ENCODE assay signal across 1 cellular context in the genomic region with DNA sequence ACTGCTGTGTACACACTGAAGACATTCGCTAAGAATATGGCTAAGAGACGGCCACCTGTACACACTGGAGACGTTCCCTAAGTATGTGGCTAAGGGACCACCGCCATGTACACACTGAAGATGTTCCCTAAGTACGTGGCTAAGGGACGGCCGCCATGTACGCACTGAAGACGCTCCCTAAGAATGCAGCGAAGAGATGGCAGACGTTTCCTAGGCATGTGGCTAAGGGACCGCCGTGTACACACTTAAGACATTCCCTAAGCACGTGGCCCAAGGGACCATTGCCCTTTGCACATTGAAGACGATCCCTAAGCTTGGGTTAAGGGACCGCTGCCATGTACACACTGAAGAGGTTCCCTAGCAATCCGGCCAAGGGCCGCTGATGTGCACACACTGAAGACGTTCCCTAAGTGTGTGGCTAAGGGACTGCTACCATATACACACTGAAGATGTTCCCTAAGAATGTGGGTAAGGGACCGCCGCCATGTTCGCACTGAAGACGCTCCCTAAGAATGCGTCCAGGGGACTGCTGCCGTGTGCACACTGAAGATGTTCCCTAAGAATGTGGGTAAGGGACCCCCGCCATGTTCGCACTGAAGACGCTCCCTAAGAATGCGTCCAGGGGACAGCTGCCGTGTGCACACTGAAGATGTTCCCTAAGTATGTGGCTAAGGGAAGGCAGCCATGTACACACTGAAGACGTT.
TF ChIP-seq lines count a peak whose summit lies in the region.

No MANE protein-coding gene starts in this region.

TF ChIP-seq in HEK293, 187 proteins besides CTCF, POLR2A, EP300 and RAD21 (continued from another document):
- TF ChIP-seq ZNF18 (tag by site-specific recombination; IDR thresholded peaks at IDR 0.05), result peak; percentile 13; the same call in 1 of the 2 replicates
- no peak for TF ChIP-seq ZNF2 (tag by site-specific recombination; IDR thresholded peaks at IDR 0.05)
- peak; percentile 25; the same call in 1 of the 2 replicates for TF ChIP-seq TRIM28 (IDR thresholded peaks at IDR 0.05; ENCODE audit: borderline replicate concordance, low read length)
- peak; percentile 93 for TF ChIP-seq ZBTB48 (tag by site-specific recombination; IDR thresholded peaks at IDR 0.05)
- TF ChIP-seq, protein P1, sequence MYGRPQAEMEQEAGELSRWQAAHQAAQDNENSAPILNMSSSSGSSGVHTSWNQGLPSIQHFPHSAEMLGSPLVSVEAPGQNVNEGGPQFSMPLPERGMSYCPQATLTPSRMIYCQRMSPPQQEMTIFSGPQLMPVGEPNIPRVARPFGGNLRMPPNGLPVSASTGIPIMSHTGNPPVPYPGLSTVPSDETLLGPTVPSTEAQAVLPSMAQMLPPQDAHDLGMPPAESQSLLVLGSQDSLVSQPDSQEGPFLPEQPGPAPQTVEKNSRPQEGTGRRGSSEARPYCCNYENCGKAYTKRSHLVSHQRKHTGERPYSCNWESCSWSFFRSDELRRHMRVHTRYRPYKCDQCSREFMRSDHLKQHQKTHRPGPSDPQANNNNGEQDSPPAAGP (tag by site-specific recombination; IDR thresholded peaks at IDR 0.05), result 0 out of 2 replicates have a peak, but pooled peaks have one; percentile 26
- TF ChIP-seq, protein P2, sequence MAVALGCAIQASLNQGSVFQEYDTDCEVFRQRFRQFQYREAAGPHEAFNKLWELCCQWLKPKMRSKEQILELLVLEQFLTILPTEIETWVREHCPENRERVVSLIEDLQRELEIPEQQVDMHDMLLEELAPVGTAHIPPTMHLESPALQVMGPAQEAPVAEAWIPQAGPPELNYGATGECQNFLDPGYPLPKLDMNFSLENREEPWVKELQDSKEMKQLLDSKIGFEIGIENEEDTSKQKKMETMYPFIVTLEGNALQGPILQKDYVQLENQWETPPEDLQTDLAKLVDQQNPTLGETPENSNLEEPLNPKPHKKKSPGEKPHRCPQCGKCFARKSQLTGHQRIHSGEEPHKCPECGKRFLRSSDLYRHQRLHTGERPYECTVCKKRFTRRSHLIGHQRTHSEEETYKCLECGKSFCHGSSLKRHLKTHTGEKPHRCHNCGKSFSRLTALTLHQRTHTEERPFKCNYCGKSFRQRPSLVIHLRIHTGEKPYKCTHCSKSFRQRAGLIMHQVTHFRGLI (tag by site-specific recombination; IDR thresholded peaks at IDR 0.05), result no peak
- no peak for TF ChIP-seq PRDM2 (tag by site-specific recombination; IDR thresholded peaks at IDR 0.05; ENCODE audit: borderline replicate concordance)
- 0 out of 2 replicates have a peak, but pooled peaks have one; percentile 16 for TF ChIP-seq ZSCAN4 (tag by site-specific recombination; IDR thresholded peaks at IDR 0.05)
- TF ChIP-seq PRDM10 (tag by site-specific recombination; IDR thresholded peaks at IDR 0.05), result no peak
